ENCODE assay signal across 10 cellular contexts in the genomic region with DNA sequence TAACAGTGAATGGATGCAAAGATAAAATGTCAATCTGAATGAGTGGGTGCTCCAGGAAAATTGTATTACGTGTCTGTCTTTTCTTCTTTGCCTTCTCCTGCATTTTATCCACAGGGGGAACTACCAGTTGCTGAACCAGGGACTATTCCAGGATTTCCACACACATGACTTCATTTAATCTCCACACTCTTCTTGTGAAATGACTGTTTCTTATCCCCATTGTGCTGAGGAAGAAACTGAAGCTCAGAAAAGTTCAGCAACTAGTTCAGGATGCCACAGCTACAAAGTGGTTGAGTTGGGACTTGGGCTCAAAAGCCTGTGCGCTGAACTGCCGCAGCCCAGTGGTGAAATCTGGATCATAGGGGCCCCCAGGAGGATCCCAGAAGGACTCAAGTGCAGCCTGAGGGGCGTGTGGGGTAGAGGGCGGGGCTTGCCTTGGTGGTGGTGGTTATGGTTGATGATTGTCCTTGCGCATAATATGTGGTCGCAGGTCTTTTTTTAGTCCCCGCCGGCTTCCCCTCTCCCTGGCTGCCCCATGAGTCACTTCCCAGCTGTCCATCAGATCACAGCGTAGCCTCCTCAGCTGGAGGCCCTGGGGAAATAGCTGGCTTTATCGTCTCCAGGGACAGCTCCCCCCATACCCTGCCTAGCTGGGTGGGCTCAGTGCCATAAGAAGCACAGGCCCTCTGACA.
DNase-seq lines count a peak whose midpoint lies in the region; ATAC-seq and TF ChIP-seq lines count a peak whose summit lies in the region.
"Had no signal": no experiment of that assay in that cellular context is flagged by ENCODE, and none has a peak within 500 bp of the region (broad histone marks: within the 10 kb centered on the region; RNA-seq: fewer than 3 reads in every experiment).

No MANE protein-coding gene starts in this region.

- H3K9me3 Mint-ChIP-seq in MCF 10A (ENCODE audit: unreplicated experiment) = no peaks in the 10 kb centered on the region
- H3K9me3 Mint-ChIP-seq in stimulated activated effector memory CD8-positive, alpha-beta T cell treated with anti-CD3 and anti-CD28 coated beads, Interleukin-12 subunit alpha, Interleukin-12 subunit beta, amount 100 ng/mL, for 72 hours = no peaks in the 10 kb centered on the region
- no peaks in the 10 kb centered on the region for H3K9me3 Mint-ChIP-seq in H9
- H3K9me3 Mint-ChIP-seq: CD4-positive, alpha-beta T cell had no signal

- no peaks in the 10 kb centered on the region for H3K23me2 ChIP-seq in H9 (ENCODE audit: insufficient read length, low read depth, low read length, poor library complexity, severe bottlenecking)

- peak; percentile 64 for ATAC-seq in stimulated activated effector memory CD8-positive, alpha-beta T cell treated with anti-CD3 and anti-CD28 coated beads, Interleukin-12 subunit alpha, Interleukin-12 subunit beta, amount 100 ng/mL, for 72 hours
- ATAC-seq in GM21737 (IDR thresholded peaks at IDR 0.05; ENCODE audit: unreplicated experiment) = no peak

- no peak overlapping the region for H4K91ac ChIP-seq in H9 (ENCODE audit: insufficient read length, low read depth, low read length)

- no peak overlapping the region for H3K4ac ChIP-seq in H9 (ENCODE audit: low read depth, low read length)

- no peak overlapping the region for H2AK5ac ChIP-seq in H9 (ENCODE audit: insufficient read length, low read length)

- H3K27ac ChIP-seq in breast epithelium (no peak overlapping the region), PC-9 (no peak overlapping the region), H9 (ENCODE audit: insufficient read length, low read depth, low read length) (no peak overlapping the region)

- no peak overlapping the region for H2BK20ac ChIP-seq in H9 (ENCODE audit: low read depth, low read length, poor library complexity, severe bottlenecking)

- H3K27ac Mint-ChIP-seq in MCF 10A (ENCODE audit: low read depth, unreplicated experiment) (no peak overlapping the region), H9 (peak overlapping the region in 1 of 3 experiments; percentile 38; a peak in 1 of 7 replicates)
- peak overlapping the region; percentile 17 for H3K27ac Mint-ChIP-seq in stimulated activated effector memory CD8-positive, alpha-beta T cell treated with anti-CD3 and anti-CD28 coated beads, Interleukin-12 subunit alpha, Interleukin-12 subunit beta, amount 100 ng/mL, for 72 hours

- no peak overlapping the region for H3K56ac ChIP-seq in H9 (ENCODE audit: insufficient read length, low read depth, low read length)

- TF ChIP-seq CTCF in MCF 10A (IDR thresholded peaks at IDR 0.05; ENCODE audit: unreplicated experiment) (no peak), breast epithelium (IDR thresholded peaks at IDR 0.05) (no peak), PC-9 (conservative IDR thresholded peaks at IDR 0.05) (no peak), epithelial cell of esophagus (IDR thresholded peaks at IDR 0.05; ENCODE audit: insufficient read depth, low read depth, low read length, missing control alignments) (no peak), H9 (conservative IDR thresholded peaks at IDR 0.05) (no peak)

- H3T11ph ChIP-seq in H9 (ENCODE audit: low read length) = no peak overlapping the region

- no peaks in the 10 kb centered on the region for H4K20me1 ChIP-seq in PC-9 (ENCODE audit: insufficient read depth)
- no peaks in the 10 kb centered on the region for H4K20me1 ChIP-seq in H9 (ENCODE audit: control insufficient read depth, insufficient read depth, insufficient read length)

- H3K14ac ChIP-seq in H9 (ENCODE audit: insufficient read depth, low read length) = no peak overlapping the region

- H3K9me3 ChIP-seq in breast epithelium (no peaks in the 10 kb centered on the region), PC-9 (ENCODE audit: insufficient read depth, low read depth) (no peaks in the 10 kb centered on the region), H9 (ENCODE audit: control insufficient read depth, low read depth, low read length) (no peaks in the 10 kb centered on the region)

- intact Hi-C loops in MCF 10A (cut with micrococcal nuclease) = no loop called here
- intact Hi-C loops in breast epithelium (cut with DNase I; ENCODE audit: low total_unique reads) = no loop called here
- intact Hi-C loops in PC-9 (cut with micrococcal nuclease; ENCODE audit: unreplicated experiment) = loop anchor here (1.0 kb wide), 1 partner anchor 69 kb away; no protein-coding TSS in a partner anchor

- H3K9me2 ChIP-seq in PC-9 (ENCODE audit: insufficient read depth) = no peaks in the 10 kb centered on the region

- no peak for TF ChIP-seq POLR2A in breast epithelium (IDR thresholded peaks at IDR 0.05)

- no peak overlapping the region for H3K18ac ChIP-seq in H9 (ENCODE audit: insufficient read length, low read depth, low read length)

- no TSS peak for BruUV-seq in MCF 10A (replicated peaks; lab: Mats Ljungman, UMichigan)
- no TSS peak for BruUV-seq in PC-9 (replicated peaks; lab: Mats Ljungman, UMichigan)

- H3K23ac ChIP-seq in H9 (ENCODE audit: insufficient read length, low read depth, low read length) = no peak overlapping the region

- H2BK15ac ChIP-seq in H9 (ENCODE audit: low read depth, low read length) = no peak overlapping the region

- H3K4me3 Mint-ChIP-seq in MCF 10A (ENCODE audit: unreplicated experiment) = no peak overlapping the region
- no peak overlapping the region for H3K4me3 Mint-ChIP-seq in stimulated activated effector memory CD8-positive, alpha-beta T cell treated with anti-CD3 and anti-CD28 coated beads, Interleukin-12 subunit alpha, Interleukin-12 subunit beta, amount 100 ng/mL, for 72 hours
- H3K4me3 Mint-ChIP-seq in H9 = no peak overlapping the region; a peak in 1 of 5 replicates

- H3K79me1 ChIP-seq in H9 (ENCODE audit: insufficient read depth, low read depth, low read length, poor library complexity, severe bottlenecking) = no peaks in the 10 kb centered on the region

- WGBS in H9 (ENCODE audit: extremely low coverage, insufficient read length, low lambda C conversion rate) = no CpG with 5 or more reads among the region's 11 CpGs

- DNase-seq in MCF 10A (ENCODE audit: unreplicated experiment) (peak; percentile 34), breast epithelium (ENCODE audit: low spot score in 2 of 2) (no peak), PC-9 (peak; percentile 39 to 42), epithelial cell of esophagus (ENCODE audit: low read depth) (peak; percentile 52), H9 (no peak), NCI-H2196 treated with DMSO at 0.1 percent for 48 hours (lab: John Stamatoyannopoulos, UW; ENCODE audit: unreplicated experiment) (no peak)
- no peak for DNase-seq in stimulated activated effector memory CD8-positive, alpha-beta T cell treated with anti-CD3 and anti-CD28 coated beads, Interleukin-12 subunit alpha, Interleukin-12 subunit beta, amount 100 ng/mL, for 72 hours (ENCODE audit: low spot score in 2 of 2)
- DNase-seq: CD4-positive, alpha-beta T cell; Karpas-422 had no signal

- H3K36me3 Mint-ChIP-seq in MCF 10A (ENCODE audit: insufficient read depth, unreplicated experiment) (no peaks in the 10 kb centered on the region), H9 (ENCODE audit: insufficient read depth in 1 of 3, low read depth in 3 of 3) (no peaks in the 10 kb centered on the region)
- H3K36me3 Mint-ChIP-seq in stimulated activated effector memory CD8-positive, alpha-beta T cell treated with anti-CD3 and anti-CD28 coated beads, Interleukin-12 subunit alpha, Interleukin-12 subunit beta, amount 100 ng/mL, for 72 hours = peaks cover 5% of the 10 kb centered on the region

- H4K5ac ChIP-seq in H9 (ENCODE audit: insufficient read length, low read depth, low read length) = no peak overlapping the region

- no peak overlapping the region for H4K8ac ChIP-seq in H9 (replicated peaks; ENCODE audit: insufficient read length, low read depth, low read length)

- H3K4me2 ChIP-seq in PC-9 (peak overlapping the region; percentile 10; the same call in 1 of the 2 replicates), H9 (ENCODE audit: insufficient read depth, insufficient read length, low read length) (no peak overlapping the region)

- H2AFZ ChIP-seq in PC-9 = no peak overlapping the region
- H2AFZ ChIP-seq in H9 (ENCODE audit: low read length) = no peak overlapping the region

- H2BK5ac ChIP-seq in H9 (ENCODE audit: insufficient read length, low read length) = no peak overlapping the region

- H3K27me3 ChIP-seq in breast epithelium (no peaks in the 10 kb centered on the region), PC-9 (ENCODE audit: insufficient read depth, low read depth) (no peaks in the 10 kb centered on the region), H9 (ENCODE audit: insufficient read depth, low read length) (no peaks in the 10 kb centered on the region)

- H3K27me3 Mint-ChIP-seq in MCF 10A (ENCODE audit: insufficient read depth, unreplicated experiment) = no peaks in the 10 kb centered on the region
- H3K27me3 Mint-ChIP-seq in H9 (ENCODE audit: low read depth) = peaks cover 15% of the 10 kb centered on the region
- H3K27me3 Mint-ChIP-seq: CD4-positive, alpha-beta T cell had no signal

- CTCF ChIA-PET in MCF 10A (lab: Yijun Ruan, JAX) = interaction anchor here (1.1 to 1.7 kb wide), 2 partner anchors 8 to 196 kb away, joined by 4 read pairs; no protein-coding TSS in a partner anchor
- CTCF ChIA-PET in PC-9 (lab: Charles Lee) = interaction anchor here (1.5 kb wide), 1 partner anchor 74 kb away, joined by 4 read pairs; no protein-coding TSS in a partner anchor

- H3K36me3 ChIP-seq in breast epithelium (no peaks in the 10 kb centered on the region), PC-9 (ENCODE audit: low read depth) (no peaks in the 10 kb centered on the region)

- H3K4me1 ChIP-seq in breast epithelium (no peaks in the 10 kb centered on the region), PC-9 (replicated peaks; ENCODE audit: insufficient read depth) (peaks cover 43% of the 10 kb centered on the region), H9 (ENCODE audit: insufficient read depth, low read length) (no peaks in the 10 kb centered on the region)

- H3K4me3 ChIP-seq in breast epithelium = no peak overlapping the region
- H3K4me3 ChIP-seq in PC-9 = no peak overlapping the region
- H3K4me3 ChIP-seq in epithelial cell of esophagus (ENCODE audit: low read length) = no peak overlapping the region

- H2BK120ac ChIP-seq in H9 (ENCODE audit: low read depth, low read length, poor library complexity, severe bottlenecking) = no peak overlapping the region

- H2BK12ac ChIP-seq in H9 (ENCODE audit: insufficient read length, low read depth, low read length) = no peak overlapping the region

- peaks cover 20% of the 10 kb centered on the region; the same call in 1 of the 2 replicates for H3F3A ChIP-seq in PC-9 (ENCODE audit: insufficient read depth, low read depth)

- POLR2A ChIA-PET in MCF 10A (lab: Yijun Ruan, JAX) = interaction anchor here (1.2 kb wide), 1 partner anchor 8 kb away, joined by 3 read pairs; no protein-coding TSS in a partner anchor
- POLR2A ChIA-PET in PC-9 (lab: Charles Lee; ENCODE audit: unreplicated experiment) = interaction anchor here (0.6 kb wide), 1 partner anchor 20 kb away, joined by 6 read pairs; no protein-coding TSS in a partner anchor

- H3K79me2 ChIP-seq in PC-9 (ENCODE audit: low read depth) = peaks cover 77% of the 10 kb centered on the region
- no peaks in the 10 kb centered on the region for H3K79me2 ChIP-seq in H9 (ENCODE audit: insufficient read depth, low read length)

- no peaks in the 10 kb centered on the region for H3K4me1 Mint-ChIP-seq in MCF 10A (ENCODE audit: insufficient read depth, unreplicated experiment)
- H3K4me1 Mint-ChIP-seq in stimulated activated effector memory CD8-positive, alpha-beta T cell treated with anti-CD3 and anti-CD28 coated beads, Interleukin-12 subunit alpha, Interleukin-12 subunit beta, amount 100 ng/mL, for 72 hours = peaks cover 56% of the 10 kb centered on the region
- peaks cover 17 to 29% of the 10 kb centered on the region in 2 experiments for H3K4me1 Mint-ChIP-seq in H9

- H3K9ac ChIP-seq in H9 (ENCODE audit: extremely low read depth, insufficient read length, low read length) = no peak overlapping the region

Comparison
In these comparisons a context has a peak if more than half of its experiments do, and no peak if none do; other contexts are left out.
1. DNase-seq: peak in MCF 10A (single experiment), PC-9 (2 of 2) and epithelial cell of esophagus (single experiment); none in breast epithelium (0 of 2), stimulated activated effector memory CD8-positive, alpha-beta T cell treated with anti-CD3 and anti-CD28 coated beads, Interleukin-12 subunit alpha, Interleukin-12 subunit beta, amount 100 ng/mL, for 72 hours (0 of 2), H9 (single experiment) and NCI-H2196 treated with DMSO at 0.1 percent for 48 hours (single experiment).